ENCODE assay signal across 15 cellular contexts in genomic region chr3:170437151-170437550, GRCh38. TPM values are rescaled to one million over a fixed set of nuclear protein-coding genes. Genes with fewer than 3 reads are reported as not detected.
"Had no signal": no experiment of that assay in that cellular context is flagged by ENCODE, and none has a peak within 500 bp of the region (broad histone marks: within the 10 kb centered on the region; RNA-seq: fewer than 3 reads in every experiment).

No MANE protein-coding gene starts in this region.

- ATAC-seq: foreskin keratinocyte; lower lobe of right lung; natural killer cell treated with Interleukin-12 subunit alpha and Interleukin-12 subunit beta and Interleukin-15 and Interleukin-18, amount 100 ng/mL, for 72 hours; stimulated activated naive CD8-positive, alpha-beta T cell treated with anti-CD3 and anti-CD28 coated beads, Interleukin-15, amount 100 ng/mL, for 72 hours had no signal

- H3K4me1 ChIP-seq: esophagus squamous epithelium, lower lobe of right lung had no signal

- H3K4me3 ChIP-seq: esophagus squamous epithelium, lower lobe of right lung, ovary, tibial nerve had no signal

- H3K27me3 ChIP-seq: foreskin keratinocyte, ovary, tibial nerve had no signal

- H3K27ac ChIP-seq: esophagus squamous epithelium, foreskin keratinocyte, lower lobe of right lung, ovary had no signal

- DNase-seq: activated CD4-positive, alpha-beta T cell treated with anti-CD3 and anti-CD28 coated beads, Interleukin-2, amount 50 U/mL, for 1 hour; activated T-cell treated with anti-CD3 and anti-CD28 coated beads, Interleukin-2, amount 50 U/mL, for 1 hour; aorta; esophagus squamous epithelium; foreskin keratinocyte; lower lobe of right lung; ovary; retina; SHP77 treated with DMSO at 0.1 percent for 48 hours; stimulated activated CD4-positive, alpha-beta T cell treated with anti-CD3 and anti-CD28 coated beads, Interleukin-15, amount 100 ng/mL, for 24 hours; stimulated activated CD4-positive, alpha-beta T cell treated with anti-CD3 and anti-CD28 coated beads, Interleukin-4, amount 100 ng/mL, for 4 hours; stimulated activated naive CD8-positive, alpha-beta T cell treated with anti-CD3 and anti-CD28 coated beads, Interleukin-15, amount 100 ng/mL, for 72 hours had no signal

- H3K9me3 ChIP-seq: esophagus squamous epithelium, lower lobe of right lung, ovary, tibial nerve had no signal

- H3K36me3 ChIP-seq: ovary had no signal

RNA-seq across cellular contexts. Expression of gene CLDN11, which starts 18.5 kb away (rescaled TPM):
- total RNA-seq: T-helper 2 cell treated with Interferon-gamma antibody and Interleukin-4, amounts not matched to agents 100 ng/mL and 5 ng/mL, for 36 hours had no signal
